Comparison of ENCODE assay signal across 22 cellular contexts in the genomic region with DNA sequence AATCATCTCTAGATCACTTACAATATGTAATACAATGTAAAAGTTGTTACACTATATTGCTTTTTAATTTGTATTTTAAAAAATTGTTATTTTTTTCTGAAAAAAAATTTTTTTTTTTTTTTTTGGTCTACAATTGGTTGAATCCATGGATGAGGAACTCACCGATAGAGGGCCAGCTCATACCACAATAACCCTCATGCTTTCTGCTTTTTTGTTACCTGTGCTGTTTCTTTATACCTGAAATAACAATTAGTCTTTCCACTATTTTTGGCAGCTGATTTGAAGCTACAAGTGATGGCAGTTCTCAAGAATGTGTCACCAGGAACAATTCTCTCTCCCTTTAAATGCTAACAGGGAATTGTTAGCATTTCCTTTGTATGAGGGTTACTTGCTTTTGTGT. TPM values are rescaled to one million over a fixed set of nuclear protein-coding genes. Genes with fewer than 3 reads are reported as not detected.
DNase-seq lines count a peak whose midpoint lies in the region; ATAC-seq and TF ChIP-seq lines count a peak whose summit lies in the region.
"Had no signal": no experiment of that assay in that cellular context is flagged by ENCODE, and none has a peak within 500 bp of the region (broad histone marks: within the 10 kb centered on the region; RNA-seq: fewer than 3 reads in every experiment).

No MANE protein-coding gene starts in this region.

- intact Hi-C loops in upper lobe of right lung (cut with DNase I) (no loop called here), Right ventricle myocardium superior (cut with DNase I) (no loop called here)

- H3K9me3 ChIP-seq in NT2/D1 (ENCODE audit: insufficient read depth, low read length) (no peaks in the 10 kb centered on the region), upper lobe of right lung (no peaks in the 10 kb centered on the region), SJCRH30 (replicated peaks) (no peaks in the 10 kb centered on the region)
- H3K9me3 ChIP-seq: right lobe of liver, uterus had no signal

- H3K27ac ChIP-seq in upper lobe of right lung (no peak overlapping the region), SJCRH30 (no peak overlapping the region)
- H3K27ac ChIP-seq: right lobe of liver, uterus had no signal

- peaks cover 5% of the 10 kb centered on the region for H3K36me3 ChIP-seq in NT2/D1 (ENCODE audit: insufficient read depth, insufficient read length, low read length)
- no peaks in the 10 kb centered on the region for H3K36me3 ChIP-seq in upper lobe of right lung
- H3K36me3 ChIP-seq in SJCRH30, result 0 out of 2 replicates have a peak, but pooled peaks cover 2% of the 10 kb centered on the region
- H3K36me3 ChIP-seq: right lobe of liver, uterus had no signal

- no peak for ATAC-seq in upper lobe of right lung
- no peak for ATAC-seq in HG02763 (IDR thresholded peaks at IDR 0.05; ENCODE audit: unreplicated experiment)
- ATAC-seq in Right ventricle myocardium superior (ENCODE audit: poor library complexity), result no peak
- ATAC-seq: right lobe of liver had no signal

- H3K27me3 Mint-ChIP-seq in nephron (ENCODE audit: low read depth), result no peaks in the 10 kb centered on the region
- H3K27me3 Mint-ChIP-seq: CD8-positive, alpha-beta memory T cell; stimulated activated naive CD8-positive, alpha-beta T cell treated with anti-CD3 and anti-CD28 coated beads, Interleukin-15, Interleukin-2, amounts not matched to agents 100 ng/mL and 50 ng/mL, for 24 hours had no signal

- H3K9ac ChIP-seq in NT2/D1 (ENCODE audit: insufficient read length, low read depth), result no peak overlapping the region

- H3K9me3 Mint-ChIP-seq in nephron, result no peaks in the 10 kb centered on the region
- H3K9me3 Mint-ChIP-seq: CD8-positive, alpha-beta memory T cell; stimulated activated naive CD8-positive, alpha-beta T cell treated with anti-CD3 and anti-CD28 coated beads, Interleukin-15, Interleukin-2, amounts not matched to agents 100 ng/mL and 50 ng/mL, for 24 hours had no signal

- no peak overlapping the region for H3K4me3 Mint-ChIP-seq in nephron
- H3K4me3 Mint-ChIP-seq: CD8-positive, alpha-beta memory T cell; stimulated activated naive CD8-positive, alpha-beta T cell treated with anti-CD3 and anti-CD28 coated beads, Interleukin-15, Interleukin-2, amounts not matched to agents 100 ng/mL and 50 ng/mL, for 24 hours had no signal

- peak in 2 of 3 experiments; percentile 27 to 40 for TF ChIP-seq CTCF in nephron (IDR thresholded peaks at IDR 0.05; ENCODE audit: unreplicated experiment in 3 of 3)
- no peak for TF ChIP-seq CTCF in upper lobe of right lung (IDR thresholded peaks at IDR 0.05)

- peaks cover 8% of the 10 kb centered on the region for H3K36me3 Mint-ChIP-seq in nephron (ENCODE audit: low read depth)

- H3K27ac Mint-ChIP-seq in nephron, result no peak overlapping the region
- H3K27ac Mint-ChIP-seq: CD8-positive, alpha-beta memory T cell; stimulated activated naive CD8-positive, alpha-beta T cell treated with anti-CD3 and anti-CD28 coated beads, Interleukin-15, Interleukin-2, amounts not matched to agents 100 ng/mL and 50 ng/mL, for 24 hours had no signal

- H3K4me3 ChIP-seq in NT2/D1 (ENCODE audit: insufficient read length, low read depth) (no peak overlapping the region), upper lobe of right lung (no peak overlapping the region), SJCRH30 (no peak overlapping the region)
- H3K4me3 ChIP-seq: right lobe of liver, uterus had no signal

- H3K4me1 ChIP-seq in NT2/D1 (ENCODE audit: insufficient read depth, insufficient read length), result no peaks in the 10 kb centered on the region
- peaks cover 22% of the 10 kb centered on the region for H3K4me1 ChIP-seq in upper lobe of right lung
- no peaks in the 10 kb centered on the region for H3K4me1 ChIP-seq in SJCRH30
- H3K4me1 ChIP-seq: uterus had no signal

- peaks cover 24% of the 10 kb centered on the region for H3K4me1 Mint-ChIP-seq in nephron

- DNase-seq in ELR (ENCODE audit: low read depth) (peak; percentile 17), NT2/D1 (ENCODE audit: low read depth, low spot score) (peak; percentile 32), dermis blood vessel endothelial cell (peak; percentile 21), upper lobe of right lung (no peak), Right ventricle myocardium superior (no peak), SJCRH30 (no peak)
- DNase-seq: activated naive CD4-positive, alpha-beta T cell; activated T-cell treated with anti-CD3 and anti-CD28 coated beads for 4 hours; amygdala; CD8-positive, alpha-beta memory T cell; cerebellar nuclear complex; DND-41; H7; NCI-H2171; NCI-H748 treated with DMSO at 0.1 percent for 48 hours; occipital lobe; right lobe of liver; SW 1271; uterus had no signal

- H3K27me3 ChIP-seq in NT2/D1 (ENCODE audit: insufficient read depth, insufficient read length), result no peaks in the 10 kb centered on the region
- H3K27me3 ChIP-seq in upper lobe of right lung, result no peaks in the 10 kb centered on the region
- no peaks in the 10 kb centered on the region for H3K27me3 ChIP-seq in SJCRH30
- H3K27me3 ChIP-seq: right lobe of liver, uterus had no signal

RNA-seq across cellular contexts. Expression of a gene that starts 12.0 kb away (rescaled TPM):
- total RNA-seq in dermis blood vessel endothelial cell, result 26.7 and 44.4 TPM in 2 replicates
- total RNA-seq in upper lobe of right lung, result 65.9 TPM
- total RNA-seq in Right ventricle myocardium superior, result 41.1 TPM
- 18.5 and 19.1 TPM in 2 replicates for total RNA-seq in SJCRH30 (2014; rRNA removed; shearing (Covaris generic))

Comparison
In these comparisons a context has a peak if more than half of its experiments do, and no peak if none do; other contexts are left out.
1. DNase-seq: peak in ELR (single experiment), NT2/D1 (single experiment) and dermis blood vessel endothelial cell (single experiment); none in upper lobe of right lung (single experiment), Right ventricle myocardium superior (single experiment) and SJCRH30 (0 of 2).